In genomic region chr1:22816803-22817202, GRCh38 we compare ENCODE assay signal across 18 cellular contexts.
DNase-seq lines count a peak whose midpoint lies in the region; ATAC-seq and TF ChIP-seq lines count a peak whose summit lies in the region.
"Had no signal": no experiment of that assay in that cellular context is flagged by ENCODE, and none has a peak within 500 bp of the region (broad histone marks: within the 10 kb centered on the region; RNA-seq: fewer than 3 reads in every experiment).

No MANE protein-coding gene starts in this region.

- no peak overlapping the region for H3K4me3 ChIP-seq in spleen
- H3K4me3 ChIP-seq: BLaER1, GM23248, K562 had no signal

- H3K27me3 ChIP-seq in spleen (replicated peaks in 1 of 7): peaks cover 0 to 7% (median 0%) of the 10 kb centered on the region in 7 donors
- H3K27me3 ChIP-seq: BLaER1 had no signal

- H3K27ac Mint-ChIP-seq in chondrocyte (ENCODE audit: unreplicated experiment): no peak overlapping the region
- H3K27ac Mint-ChIP-seq: CD8-positive, alpha-beta memory T cell had no signal

- no peaks in the 10 kb centered on the region for H3K9me3 ChIP-seq in spleen
- H3K9me3 ChIP-seq: BLaER1 had no signal

- no peak overlapping the region for H3K27ac ChIP-seq in spleen
- H3K27ac ChIP-seq: 22Rv1, BLaER1, GM23248, HL-60 had no signal

- H3K9me3 Mint-ChIP-seq in chondrocyte (ENCODE audit: low read depth): no peaks in the 10 kb centered on the region
- H3K9me3 Mint-ChIP-seq: CD8-positive, alpha-beta memory T cell had no signal

- DNase-seq in NCI-H1417 (lab: John Stamatoyannopoulos, UW) (peak in 2 of 3 experiments; percentile 38 to 59), NCI-H1417 treated with DMSO at 0.1 percent for 48 hours (lab: John Stamatoyannopoulos, UW) (no peak), NCI-H69 (lab: John Stamatoyannopoulos, UW) (peak; percentile 59), chondrocyte (ENCODE audit: low spot score) (peak; percentile 58), spleen (peak; percentile 43), AG20443 (ENCODE audit: low spot score) (no peak)
- DNase-seq in activated T-cell treated with anti-CD3 and anti-CD28 coated beads, Interleukin-2, amount 50 U/mL, for 48 hours: no peak
- DNase-seq: AML-193; CD8-positive, alpha-beta memory T cell; DMS53; GF-D8; GM23248; H7 had no signal

- H3K4me1 Mint-ChIP-seq in chondrocyte (ENCODE audit: low read depth): no peaks in the 10 kb centered on the region
- H3K4me1 Mint-ChIP-seq: CD8-positive, alpha-beta memory T cell had no signal

- H3K27me3 Mint-ChIP-seq in chondrocyte (ENCODE audit: low read depth): no peaks in the 10 kb centered on the region

- 75 to 91% (median 89%) methylated on average over 4 to 5 of the region's 5 CpGs for WGBS in spleen, 5 donors

- ATAC-seq in HG02885 (IDR thresholded peaks at IDR 0.05; ENCODE audit: poor library complexity, unreplicated experiment): no peak
- ATAC-seq: K562 had no signal

- no peak for TF ChIP-seq POLR2A in spleen (IDR thresholded peaks at IDR 0.05)

- TF ChIP-seq CTCF in chondrocyte (IDR thresholded peaks at IDR 0.05) (no peak), spleen (IDR thresholded peaks at IDR 0.05 in 8 of 11, conservative IDR thresholded peaks at IDR 0.05 in 3 of 11) (no peak)

- no peaks in the 10 kb centered on the region for H3K4me1 ChIP-seq in spleen

- H3K36me3 Mint-ChIP-seq in chondrocyte (ENCODE audit: low read depth): peaks cover 1% of the 10 kb centered on the region
- H3K36me3 Mint-ChIP-seq: CD8-positive, alpha-beta memory T cell had no signal

- H3K36me3 ChIP-seq in spleen: no peaks in the 10 kb centered on the region
- H3K36me3 ChIP-seq: BLaER1 had no signal

- intact Hi-C loops in spleen (cut with DNase I; ENCODE audit: low total_unique reads): no loop called here

- no peak overlapping the region for H3K4me3 Mint-ChIP-seq in chondrocyte (ENCODE audit: unreplicated experiment)
- H3K4me3 Mint-ChIP-seq: CD8-positive, alpha-beta memory T cell had no signal

Comparison
In these comparisons a context has a peak if more than half of its experiments do, and no peak if none do; other contexts are left out.
1. DNase-seq: peak in NCI-H1417 (2 of 3), NCI-H69 (single experiment), chondrocyte (single experiment) and spleen (single experiment); none in NCI-H1417 treated with DMSO at 0.1 percent for 48 hours (single experiment), activated T-cell treated with anti-CD3 and anti-CD28 coated beads, Interleukin-2, amount 50 U/mL, for 48 hours (0 of 2) and AG20443 (single experiment).